In genomic region chr5:76856800-76857199, GRCh38 we compare ENCODE assay signal across 12 cellular contexts. TPM values are rescaled to one million over a fixed set of nuclear protein-coding genes. Genes with fewer than 3 reads are reported as not detected.
DNase-seq lines count a peak whose midpoint lies in the region; ATAC-seq and TF ChIP-seq lines count a peak whose summit lies in the region.
"Not testable (repeated sequence)": the region's sequence is repeated elsewhere in the genome, so short reads cannot be mapped to it uniquely, and the experiment has no call there.
"Had no signal": no experiment of that assay in that cellular context is flagged by ENCODE, and none has a peak within 500 bp of the region (broad histone marks: within the 10 kb centered on the region; RNA-seq: fewer than 3 reads in every experiment).

No MANE protein-coding gene starts in this region.

- H3K4me1 ChIP-seq in Loucy (ENCODE audit: insufficient read depth, low read length, poor library complexity, severe bottlenecking) (peaks cover 56% of the 10 kb centered on the region), upper lobe of left lung (peaks cover 0 to 11% (median 5%) of the 10 kb centered on the region in 4 donors)
- peaks cover 21 to 22% of the 10 kb centered on the region in 2 donors for H3K4me1 ChIP-seq in naive thymus-derived CD4-positive, alpha-beta T cell (ENCODE audit: control insufficient read depth in 2 of 2, insufficient read depth in 2 of 2, low read length in 2 of 2)

- not testable (repeated sequence) for H3K36me3 ChIP-seq in Loucy (ENCODE audit: insufficient read depth, low read length); naive thymus-derived CD4-positive, alpha-beta T cell (ENCODE audit: control insufficient read depth in 2 of 3, insufficient read depth in 3 of 3, low read length in 3 of 3); upper lobe of left lung

- not testable (repeated sequence) for TF ChIP-seq POLR2A in upper lobe of left lung (IDR thresholded peaks at IDR 0.05)

- TF ChIP-seq EP300 in upper lobe of left lung (IDR thresholded peaks at IDR 0.05), result not testable (repeated sequence)

- H3K27ac Mint-ChIP-seq in CD4-positive, alpha-beta T cell, result peak overlapping the region; percentile 74
- peak overlapping the region; percentile 95 for H3K27ac Mint-ChIP-seq in T-helper 1 cell treated with Interleukin-12 subunit alpha and Interleukin-12 subunit beta and Interleukin-4 antibody, amounts not matched to agents 30 μg/mL and 1 μg/mL, for 36 hours
- H3K27ac Mint-ChIP-seq in activated CD4-positive, alpha-beta memory T cell treated with anti-CD3 and anti-CD28 coated beads for 36 hours, result peak overlapping the region; percentile 88
- peak overlapping the region; percentile 79 to 87 for H3K27ac Mint-ChIP-seq in activated naive CD4-positive, alpha-beta T cell treated with anti-CD3 and anti-CD28 coated beads, Interleukin-2, amount 50 U/mL, for 72 hours
- peak overlapping the region in 6 of 9 donors; percentile 43 to 95 (median 86) for H3K27ac Mint-ChIP-seq in naive thymus-derived CD4-positive, alpha-beta T cell

- H3K9ac ChIP-seq in Loucy (ENCODE audit: low read depth, low read length, poor library complexity, severe bottlenecking), result peak overlapping the region; percentile 60

- not testable (repeated sequence) for H3K27me3 Mint-ChIP-seq in CD4-positive, alpha-beta T cell; T-helper 1 cell treated with Interleukin-12 subunit alpha and Interleukin-12 subunit beta and Interleukin-4 antibody, amounts not matched to agents 30 μg/mL and 1 μg/mL, for 36 hours (ENCODE audit: low read depth); activated CD4-positive, alpha-beta memory T cell treated with anti-CD3 and anti-CD28 coated beads for 36 hours; naive thymus-derived CD4-positive, alpha-beta T cell

- 68 to 85% methylated on average over 4 of the region's 4 CpGs for WGBS in upper lobe of left lung, 2 donors

- not testable (repeated sequence) for H3K4me3 Mint-ChIP-seq in CD4-positive, alpha-beta T cell; T-helper 1 cell treated with Interleukin-12 subunit alpha and Interleukin-12 subunit beta and Interleukin-4 antibody, amounts not matched to agents 30 μg/mL and 1 μg/mL, for 36 hours; activated CD4-positive, alpha-beta memory T cell treated with anti-CD3 and anti-CD28 coated beads for 36 hours
- H3K4me3 Mint-ChIP-seq in naive thymus-derived CD4-positive, alpha-beta T cell, result peak overlapping the region in 5 of 10 donors; percentile 22 to 77 (median 69)

- not testable (repeated sequence) for H3K9me3 ChIP-seq in CD4-positive, alpha-beta T cell (ENCODE audit: control insufficient read depth, low read length); Loucy (ENCODE audit: insufficient read depth, low read depth, low read length); naive thymus-derived CD4-positive, alpha-beta T cell (ENCODE audit: control insufficient read depth in 2 of 3, low read length in 3 of 3); upper lobe of left lung

- H3K27ac ChIP-seq in CD4-positive, alpha-beta T cell (ENCODE audit: low read depth, low read length); naive thymus-derived CD4-positive, alpha-beta T cell (ENCODE audit: low read depth, low read length): not testable (repeated sequence)
- H3K27ac ChIP-seq in upper lobe of left lung, result peak overlapping the region; percentile 69 to 81 (median 78)

- POLR2A ChIA-PET in CD4-positive, alpha-beta T cell (lab: Charles Lee), result interaction anchor here (1.1 to 1.4 kb wide), 2 partner anchors 174 to 636 kb away, joined by 3 to 4 read pairs; partner anchors contain the start of genes AGGF1 and WDR41
- POLR2A ChIA-PET in activated CD4-positive, alpha-beta memory T cell treated with anti-CD3 and anti-CD28 coated beads for 36 hours (lab: Charles Lee); naive thymus-derived CD4-positive, alpha-beta T cell (lab: Charles Lee): not testable (repeated sequence)

- not testable (repeated sequence) for H3K36me3 Mint-ChIP-seq in CD4-positive, alpha-beta T cell (ENCODE audit: low read depth)
- H3K36me3 Mint-ChIP-seq in T-helper 1 cell treated with Interleukin-12 subunit alpha and Interleukin-12 subunit beta and Interleukin-4 antibody, amounts not matched to agents 30 μg/mL and 1 μg/mL, for 36 hours (ENCODE audit: low read depth), result peaks cover 23% of the 10 kb centered on the region
- peaks cover 10% of the 10 kb centered on the region for H3K36me3 Mint-ChIP-seq in activated CD4-positive, alpha-beta memory T cell treated with anti-CD3 and anti-CD28 coated beads for 36 hours
- H3K36me3 Mint-ChIP-seq in activated naive CD4-positive, alpha-beta T cell treated with anti-CD3 and anti-CD28 coated beads, Interleukin-2, amount 50 U/mL, for 72 hours, result peaks cover 0 to 29% of the 10 kb centered on the region in 2 donors
- H3K36me3 Mint-ChIP-seq in naive thymus-derived CD4-positive, alpha-beta T cell, result peaks cover 0 to 37% (median 0%) of the 10 kb centered on the region in 5 donors

- TF ChIP-seq CTCF in CD4-positive, alpha-beta T cell (IDR thresholded peaks at IDR 0.05); Loucy (conservative IDR thresholded peaks at IDR 0.05; ENCODE audit: low read length); fibroblast of villous mesenchyme (IDR thresholded peaks at IDR 0.05; ENCODE audit: insufficient read depth, low read depth, low read length); upper lobe of left lung (IDR thresholded peaks at IDR 0.05): not testable (repeated sequence)

- not testable (repeated sequence) for H3K27me3 ChIP-seq in CD4-positive, alpha-beta T cell (ENCODE audit: control insufficient read depth, insufficient read depth, low read length); Loucy (ENCODE audit: insufficient read depth, low read length, poor library complexity, severe bottlenecking); naive thymus-derived CD4-positive, alpha-beta T cell (ENCODE audit: control insufficient read depth in 2 of 2, insufficient read depth in 2 of 2, low read length in 2 of 2); upper lobe of left lung

- not testable (repeated sequence) for H3K9me3 Mint-ChIP-seq in CD4-positive, alpha-beta T cell; activated CD4-positive, alpha-beta memory T cell treated with anti-CD3 and anti-CD28 coated beads for 36 hours
- peaks cover 23% of the 10 kb centered on the region for H3K9me3 Mint-ChIP-seq in T-helper 1 cell treated with Interleukin-12 subunit alpha and Interleukin-12 subunit beta and Interleukin-4 antibody, amounts not matched to agents 30 μg/mL and 1 μg/mL, for 36 hours
- H3K9me3 Mint-ChIP-seq in activated naive CD4-positive, alpha-beta T cell treated with anti-CD3 and anti-CD28 coated beads, Interleukin-2, amount 50 U/mL, for 72 hours, result peaks cover 0 to 16% of the 10 kb centered on the region in 2 donors
- H3K9me3 Mint-ChIP-seq in naive thymus-derived CD4-positive, alpha-beta T cell, result peaks cover 0 to 23% (median 0%) of the 10 kb centered on the region in 11 donors

- H3K79me2 ChIP-seq in Loucy (ENCODE audit: insufficient read depth, low read length), result peaks cover 23% of the 10 kb centered on the region

- H4K20me1 ChIP-seq in Loucy (ENCODE audit: insufficient read depth, low read length, poor library complexity, severe bottlenecking), result not testable (repeated sequence)

- intact Hi-C loops in CD4-positive, alpha-beta T cell (cut with DNase I, micrococcal nuclease), result not testable (repeated sequence)
- intact Hi-C loops in activated CD4-positive, alpha-beta memory T cell treated with anti-CD3 and anti-CD28 coated beads for 36 hours (cut with micrococcal nuclease), result loop anchor here (10.0 kb wide), 1 partner anchor 142 kb away; the partner anchor contains the start of gene F2R
- intact Hi-C loops in naive thymus-derived CD4-positive, alpha-beta T cell (cut with micrococcal nuclease), result loop anchor here (5.0 to 10.0 kb wide), 3 partner anchors 39 to 176 kb away; partner anchors contain the start of genes AGGF1 (in 1 of the 2), F2R (in 1 of the 2) and F2RL1 (in 1 of the 2)

- not testable (repeated sequence) for H2AFZ ChIP-seq in Loucy (ENCODE audit: low read length)

- CTCF ChIA-PET in CD4-positive, alpha-beta T cell (lab: Charles Lee), result not testable (repeated sequence)
- CTCF ChIA-PET in activated CD4-positive, alpha-beta memory T cell treated with anti-CD3 and anti-CD28 coated beads for 36 hours (lab: Charles Lee), result interaction anchor here (1.3 kb wide), 1 partner anchor 221 kb away, joined by 3 read pairs; no protein-coding TSS in a partner anchor
- CTCF ChIA-PET in naive thymus-derived CD4-positive, alpha-beta T cell (lab: Charles Lee), result interaction anchor here (1.5 to 2.6 kb wide), 2 partner anchors 13 to 1176 kb away, joined by 3 to 5 read pairs; no protein-coding TSS in a partner anchor

- H3F3A ChIP-seq in Loucy (ENCODE audit: low read depth), result not testable (repeated sequence)

- peak overlapping the region; percentile 70 for H3K4me2 ChIP-seq in Loucy (ENCODE audit: low read depth, low read length, poor library complexity, severe bottlenecking)

- ATAC-seq in CD4-positive, alpha-beta T cell (ENCODE audit: poor library complexity); activated naive CD4-positive, alpha-beta T cell treated with anti-CD3 and anti-CD28 coated beads, Interleukin-2, amount 50 U/mL, for 72 hours; naive thymus-derived CD4-positive, alpha-beta T cell; upper lobe of left lung (ENCODE audit: low FRiP score in 2 of 2): not testable (repeated sequence)

- DNase-seq in CD4-positive, alpha-beta T cell; activated CD4-positive, alpha-beta memory T cell treated with anti-CD3 and anti-CD28 coated beads for 36 hours; activated naive CD4-positive, alpha-beta T cell treated with anti-CD3 and anti-CD28 coated beads, Interleukin-2, amount 50 U/mL, for 72 hours (ENCODE audit: low spot score in 2 of 2); naive thymus-derived CD4-positive, alpha-beta T cell; upper lobe of left lung: not testable (repeated sequence)
- DNase-seq in fibroblast of villous mesenchyme (ENCODE audit: low read depth), result peak; percentile 11

- H3K4me1 Mint-ChIP-seq in CD4-positive, alpha-beta T cell (ENCODE audit: low read depth), result peaks cover 31% of the 10 kb centered on the region
- peaks cover 32% of the 10 kb centered on the region for H3K4me1 Mint-ChIP-seq in T-helper 1 cell treated with Interleukin-12 subunit alpha and Interleukin-12 subunit beta and Interleukin-4 antibody, amounts not matched to agents 30 μg/mL and 1 μg/mL, for 36 hours (ENCODE audit: low read depth)
- peaks cover 30% of the 10 kb centered on the region for H3K4me1 Mint-ChIP-seq in activated CD4-positive, alpha-beta memory T cell treated with anti-CD3 and anti-CD28 coated beads for 36 hours (ENCODE audit: low read depth)
- peaks cover 19 to 42% (median 36%) of the 10 kb centered on the region in 7 donors for H3K4me1 Mint-ChIP-seq in naive thymus-derived CD4-positive, alpha-beta T cell

- H3K9me2 ChIP-seq in Loucy (replicated peaks; ENCODE audit: low read depth, low read length), result not testable (repeated sequence)

- peak overlapping the region; percentile 44 for H3K4me3 ChIP-seq in Loucy (ENCODE audit: low read length, poor library complexity, severe bottlenecking)
- not testable (repeated sequence) for H3K4me3 ChIP-seq in fibroblast of villous mesenchyme (ENCODE audit: low read depth, low read length); naive thymus-derived CD4-positive, alpha-beta T cell (ENCODE audit: low read length); upper lobe of left lung

RNA-seq across cellular contexts. Expression of gene S100Z, which starts 7.0 kb away (rescaled TPM):
- under 1 TPM; 0.22 to 0.47 TPM for total RNA-seq in CD4-positive, alpha-beta T cell
- total RNA-seq in activated CD4-positive, alpha-beta memory T cell treated with anti-CD3 and anti-CD28 coated beads for 36 hours, result 1 to 10 TPM; 1.8 to 2.1 TPM
- total RNA-seq in activated naive CD4-positive, alpha-beta T cell treated with anti-CD3 and anti-CD28 coated beads, Interleukin-2, amount 50 U/mL, for 72 hours, result 1 to 10 TPM in 1 of 2 donors, under 1 TPM in 1; 0.75 to 4.1 TPM
- total RNA-seq in fibroblast of villous mesenchyme (not detected in 2 replicates), upper lobe of left lung (1 to 10 TPM in 2 of 6 donors, under 1 TPM in 2, not detected in 2; 0.37 to 2.1 (median 0.82) TPM)
- total RNA-seq in naive thymus-derived CD4-positive, alpha-beta T cell, result 1 to 10 TPM in 3 of 5 experiments, not detected in 2; 1.3 to 5.3 (median 4.2) TPM
- polyA plus RNA-seq in naive thymus-derived CD4-positive, alpha-beta T cell, result not detected
- total RNA-seq: body of pancreas, glomerular endothelial cell, M059J, renal cortical epithelial cell had no signal

RNA-seq across cellular contexts. Expression of gene F2RL1, which starts 38.0 kb away (rescaled TPM):
- 1 to 10 TPM; 1.7 to 2.1 TPM for total RNA-seq in CD4-positive, alpha-beta T cell
- 1 to 10 TPM; 2.3 to 2.9 TPM for total RNA-seq in activated CD4-positive, alpha-beta memory T cell treated with anti-CD3 and anti-CD28 coated beads for 36 hours
- total RNA-seq in activated naive CD4-positive, alpha-beta T cell treated with anti-CD3 and anti-CD28 coated beads, Interleukin-2, amount 50 U/mL, for 72 hours, result 1 to 10 TPM in 1 of 2 donors, under 1 TPM in 1; 0.46 to 2.0 TPM
- total RNA-seq in fibroblast of villous mesenchyme (26.3 and 69.9 TPM in 2 replicates), upper lobe of left lung (1 to 10 TPM; 2.1 to 9.7 (median 8.1) TPM)
- 1 to 10 TPM in 4 of 5 experiments, under 1 TPM in 1; 0.48 to 3.2 (median 2.7) TPM for total RNA-seq in naive thymus-derived CD4-positive, alpha-beta T cell
- 1 to 10 TPM; 3.2 to 6.2 TPM for polyA plus RNA-seq in naive thymus-derived CD4-positive, alpha-beta T cell
